In the genomic region with DNA sequence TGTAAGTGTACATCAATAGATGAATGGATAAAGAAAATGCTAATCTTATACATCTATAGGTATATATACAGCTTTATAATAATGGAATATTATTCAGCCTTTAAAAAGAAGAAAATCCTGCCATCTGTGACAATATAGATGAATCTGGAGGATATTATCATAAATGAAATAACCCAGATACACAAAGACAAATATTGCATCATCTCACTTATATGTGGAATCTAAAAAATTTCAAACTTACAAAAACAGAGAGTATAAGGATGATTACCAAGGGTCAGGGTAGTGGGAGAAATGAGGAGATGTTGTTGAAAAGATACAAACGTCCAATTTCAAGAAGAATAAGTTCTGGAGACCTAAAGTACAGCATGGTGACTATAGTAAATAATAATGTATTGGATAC, we compare ENCODE assay signal across 23 cellular contexts.
A peak's percentile ranks its signal among the peaks of the same experiment; 100 is the strongest.
DNase-seq lines count a peak whose midpoint lies in the region; ATAC-seq, FAIRE-seq and TF ChIP-seq lines count a peak whose summit lies in the region.
"Had no signal": no experiment of that assay in that cellular context is flagged by ENCODE, and none has a peak within 500 bp of the region (broad histone marks: within the 10 kb centered on the region; RNA-seq: fewer than 3 reads in every experiment).

No MANE protein-coding gene starts in this region.

- no peak overlapping the region for H2AK9ac ChIP-seq in IMR-90 (replicated peaks; ENCODE audit: low read depth, low read length, poor library complexity)

- no peak overlapping the region for H3K23ac ChIP-seq in IMR-90 (ENCODE audit: low read depth, low read length)

- FAIRE-seq in A549 (lab: Jason Lieb, UNC) = peak; percentile 46
- FAIRE-seq: GM12878, GM12892, GM18507 had no signal

- H3K9me3 ChIP-seq in A549 (no peaks in the 10 kb centered on the region), IMR-90 (ENCODE audit: control insufficient read depth, insufficient read depth, low read length) (no peaks in the 10 kb centered on the region), mammary epithelial cell (replicated peaks; ENCODE audit: insufficient read depth, low read length) (no peaks in the 10 kb centered on the region)
- H3K9me3 ChIP-seq: BLaER1 treated with 17β-estradiol and CSF1 and Interleukin-3, amounts not matched to agents 10 nM and 100 nM; Caco-2 had no signal

- H2AK5ac ChIP-seq in IMR-90 (ENCODE audit: low read depth, low read length) = no peak overlapping the region

- TF ChIP-seq EP300 in A549 (IDR thresholded peaks at IDR 0.05) = no peak

- no peak overlapping the region for H2BK5ac ChIP-seq in IMR-90 (ENCODE audit: low read depth, low read length, poor library complexity, severe bottlenecking)

- H3K27ac ChIP-seq in A549 (no peak overlapping the region), IMR-90 (ENCODE audit: insufficient read depth, low read length) (no peak overlapping the region), mammary epithelial cell (ENCODE audit: insufficient read depth, low read depth, low read length) (no peak overlapping the region)
- H3K27ac ChIP-seq: BLaER1 treated with 17β-estradiol and CSF1 and Interleukin-3, amounts not matched to agents 10 nM and 100 nM; C4-2B had no signal

- no peak overlapping the region for H2AFZ ChIP-seq in IMR-90 (replicated peaks; ENCODE audit: low read length, poor library complexity)
- no peak overlapping the region for H2AFZ ChIP-seq in mammary epithelial cell (ENCODE audit: low read depth, low read length)

- H4K8ac ChIP-seq in IMR-90 (ENCODE audit: low read depth in 2 of 2, low read length in 2 of 2) = no peak overlapping the region

- WGBS in A549 (ENCODE audit: missing lambda C conversion rate) = 19% methylated on average over 1 of the region's 1 CpG
- no CpG with 5 or more reads among the region's 1 CpG for WGBS in IMR-90 (ENCODE audit: extremely low coverage in 2 of 2, insufficient read length in 1 of 2), 2 experiments
- 9% methylated on average over 1 of the region's 1 CpG for WGBS in mammary epithelial cell (ENCODE audit: low coverage, missing lambda C conversion rate)

- no peak overlapping the region for H2BK20ac ChIP-seq in IMR-90 (ENCODE audit: low read depth, low read length)

- no peak overlapping the region for H4K91ac ChIP-seq in IMR-90 (ENCODE audit: insufficient read depth, low read depth, low read length)

- TF ChIP-seq CTCF in A549 (IDR thresholded peaks at IDR 0.05) (no peak), IMR-90 (conservative IDR thresholded peaks at IDR 0.05; ENCODE audit: low read depth, low read length) (no peak), choroid plexus epithelial cell (conservative IDR thresholded peaks at IDR 0.05; ENCODE audit: low read depth, low read length) (no peak), mammary epithelial cell (conservative IDR thresholded peaks at IDR 0.05 in 1 of 2, IDR thresholded peaks at IDR 0.05 in 1 of 2; ENCODE audit: extremely low read depth in 1 of 2, insufficient read depth in 1 of 2, low read depth in 1 of 2, low read length in 2 of 2) (no peak)

- no peaks in the 10 kb centered on the region for H3K79me2 ChIP-seq in mammary epithelial cell (ENCODE audit: insufficient read depth, low read length)

- dilution Hi-C loops in IMR-90 (cut with HindIII; ENCODE audit: low sequenced_read_pairs, unreplicated experiment) = no loop called here
- dilution Hi-C loops in mammary epithelial cell (cut with HindIII; ENCODE audit: low sequenced_read_pairs) = no loop called here

- no peaks in the 10 kb centered on the region for H3K79me1 ChIP-seq in IMR-90 (ENCODE audit: low read depth in 1 of 2, low read length in 2 of 2)

- H3K9me1 ChIP-seq in IMR-90 (ENCODE audit: insufficient read depth, low read length) = no peaks in the 10 kb centered on the region

- POLR2A ChIA-PET in A549 (lab: Yijun Ruan, JAX) (no interaction called here), IMR-90 (lab: Charles Lee; ENCODE audit: unreplicated experiment) (no interaction called here)

- intact Hi-C loops in IMR-90 (cut with micrococcal nuclease) (no loop called here), mammary epithelial cell (cut with micrococcal nuclease) (no loop called here)

- H3K4me3 ChIP-seq in A549 = no peak overlapping the region
- H3K4me3 ChIP-seq in IMR-90 (ENCODE audit: insufficient read depth, low read depth, low read length) = no peak overlapping the region
- no peak overlapping the region for H3K4me3 ChIP-seq in choroid plexus epithelial cell (ENCODE audit: low read depth, low read length)
- no peak overlapping the region for H3K4me3 ChIP-seq in mammary epithelial cell (replicated peaks in 1 of 3; ENCODE audit: insufficient read depth in 1 of 3, low read depth in 2 of 3, low read length in 3 of 3)
- H3K4me3 ChIP-seq: BLaER1 treated with 17β-estradiol and CSF1 and Interleukin-3, amounts not matched to agents 10 nM and 100 nM; GM12878 had no signal

- H3K18ac ChIP-seq in IMR-90 (ENCODE audit: low read depth, low read length) = no peak overlapping the region

- ATAC-seq in A549 (no peak), IMR-90 (ENCODE audit: low read depth) (no peak)
- ATAC-seq: CD8-positive, alpha-beta T cell; GM12878 had no signal

- in situ Hi-C loops in IMR-90 (cut with MboI; ENCODE audit: low sequenced_read_pairs) = no loop called here
- in situ Hi-C loops in mammary epithelial cell (cut with MboI; ENCODE audit: low sequenced_read_pairs in 2 of 2) = no loop called here

- DNase-seq in A549 (ENCODE audit: low read depth in 1 of 2, low spot score in 1 of 2) (no peak), IMR-90 (no peak), choroid plexus epithelial cell (ENCODE audit: low read depth) (peak; percentile 27), mammary epithelial cell (no peak), D341Med (ENCODE audit: low spot score) (no peak)
- DNase-seq: 8988T; AML-193; Caco-2; Calu3; CD4-positive, alpha-beta T cell; CD8-positive, alpha-beta T cell; DMS 273 treated with DMSO at 0.1 percent for 48 hours; DMS153; DMS53; DMS79; DND-41; EL; GDM1 had no signal

- BruUV-seq in IMR-90 (replicated peaks; lab: Mats Ljungman, UMichigan) (no TSS peak), mammary epithelial cell (replicated peaks; lab: Mats Ljungman, UMichigan) (no TSS peak)

- H3K9ac ChIP-seq in IMR-90 (ENCODE audit: low read depth, low read length) (no peak overlapping the region), mammary epithelial cell (ENCODE audit: insufficient read depth, low read length) (no peak overlapping the region)
- H3K9ac ChIP-seq: BLaER1 treated with 17β-estradiol and CSF1 and Interleukin-3, amounts not matched to agents 10 nM and 100 nM had no signal

- no peak overlapping the region for H4K5ac ChIP-seq in IMR-90 (ENCODE audit: low read depth, low read length)

- no peaks in the 10 kb centered on the region for H4K20me1 ChIP-seq in IMR-90 (ENCODE audit: insufficient read depth, low read length)
- H4K20me1 ChIP-seq in mammary epithelial cell (ENCODE audit: insufficient read depth, low read length) = no peaks in the 10 kb centered on the region
- H4K20me1 ChIP-seq: BLaER1 treated with 17β-estradiol and CSF1 and Interleukin-3, amounts not matched to agents 10 nM and 100 nM had no signal

- no peak overlapping the region for H2BK15ac ChIP-seq in IMR-90 (ENCODE audit: low read depth, low read length)

- TF ChIP-seq RAD21 in A549 (conservative IDR thresholded peaks at IDR 0.05 in 1 of 2, IDR thresholded peaks at IDR 0.05 in 1 of 2) (no peak), IMR-90 (IDR thresholded peaks at IDR 0.05; ENCODE audit: low read length) (no peak)

- no peak overlapping the region for H3K4ac ChIP-seq in IMR-90 (ENCODE audit: low read depth, low read length)

- no peak overlapping the region for H2BK120ac ChIP-seq in IMR-90 (ENCODE audit: low read depth, low read length)

- H3K4me1 ChIP-seq in A549 (no peaks in the 10 kb centered on the region), IMR-90 (ENCODE audit: control insufficient read depth, insufficient read depth, low read length) (no peaks in the 10 kb centered on the region), mammary epithelial cell (ENCODE audit: insufficient read depth, low read length) (no peaks in the 10 kb centered on the region)
- H3K4me1 ChIP-seq: Caco-2 had no signal

- H3K4me2 ChIP-seq in A549 = no peak overlapping the region
- no peak overlapping the region for H3K4me2 ChIP-seq in IMR-90 (ENCODE audit: low read depth, low read length)
- H3K4me2 ChIP-seq in mammary epithelial cell (ENCODE audit: insufficient read depth, low read depth, low read length) = no peak overlapping the region
- H3K4me2 ChIP-seq: BLaER1 treated with 17β-estradiol and CSF1 and Interleukin-3, amounts not matched to agents 10 nM and 100 nM had no signal

- no peak overlapping the region for H3K56ac ChIP-seq in IMR-90 (ENCODE audit: extremely low read depth, insufficient read depth, low read length)

- CTCF ChIA-PET in A549 (lab: Yijun Ruan, JAX) = no interaction called here
- CTCF ChIA-PET in IMR-90 (lab: Yijun Ruan, JAX) = interaction anchor here (0.5 kb wide), 1 partner anchor 343 kb away, joined by 5 read pairs; no protein-coding TSS in a partner anchor
- CTCF ChIA-PET in mammary epithelial cell (lab: Charles Lee; ENCODE audit: low non-redundant PET) = no interaction called here

- TF ChIP-seq POLR2A in A549 (IDR thresholded peaks at IDR 0.05; ENCODE audit: low read length) = no peak
- TF ChIP-seq POLR2A in IMR-90 (IDR thresholded peaks at IDR 0.05; ENCODE audit: low read depth, low read length) = no peak

- no peaks in the 10 kb centered on the region; the same call in 1 of the 2 replicates for H3K27me3 ChIP-seq in IMR-90 (ENCODE audit: control insufficient read depth, insufficient read depth, low read length)
- H3K27me3 ChIP-seq in mammary epithelial cell (ENCODE audit: insufficient read depth, low read length) = peaks cover 3% of the 10 kb centered on the region
- H3K27me3 ChIP-seq: BLaER1 treated with 17β-estradiol and CSF1 and Interleukin-3, amounts not matched to agents 10 nM and 100 nM had no signal

- H3K36me3 ChIP-seq in IMR-90 (ENCODE audit: control insufficient read depth, insufficient read depth, low read length) (no peaks in the 10 kb centered on the region), mammary epithelial cell (ENCODE audit: insufficient read depth, low read length) (no peaks in the 10 kb centered on the region)
- H3K36me3 ChIP-seq: BLaER1 treated with 17β-estradiol and CSF1 and Interleukin-3, amounts not matched to agents 10 nM and 100 nM had no signal

- no peak overlapping the region for H3K14ac ChIP-seq in IMR-90 (replicated peaks; ENCODE audit: low read depth, low read length)

TF ChIP-seq in A549, 52 proteins besides CTCF, POLR2A, EP300 and RAD21:
- TF ChIP-seq CEBPB (IDR thresholded peaks at IDR 0.05) (0 out of 4 replicates have a peak, but pooled peaks of 1 of the 2 experiments have one; percentile 17), RCOR1 (IDR thresholded peaks at IDR 0.05; ENCODE audit: low read depth, low read length) (no peak)

TF ChIP-seq in IMR-90, 13 proteins besides CTCF, POLR2A, EP300 and RAD21:
- no peak for TF ChIP-seq MAFK (IDR thresholded peaks at IDR 0.05; ENCODE audit: low read depth, low read length)
- peak; percentile 58 for TF ChIP-seq CEBPB (IDR thresholded peaks at IDR 0.05; ENCODE audit: low read depth, low read length)
- TF ChIP-seq FOS (IDR thresholded peaks at IDR 0.05; ENCODE audit: low read depth, low read length) = no peak
- no peak for TF ChIP-seq SMC3 (IDR thresholded peaks at IDR 0.05; ENCODE audit: low read depth, low read length)
